In genomic region chr15:56736881-56737707, GRCh38 we compare ENCODE assay signal across 1 cellular context.
TF ChIP-seq lines count a peak whose summit lies in the region.

No MANE protein-coding gene starts in this region.

TF ChIP-seq in K562, 482 proteins besides CTCF, POLR2A, EP300 and RAD21 (continued from another document and continues in another):
- TF ChIP-seq ZBTB40 (IDR thresholded peaks at IDR 0.05) (no peak; the same call in 1 of the 2 replicates), ZBTB40 (CRISPR knock-in tag; IDR thresholded peaks at IDR 0.05) (no peak), HBP1 (CRISPR knock-in tag; IDR thresholded peaks at IDR 0.05) (no peak), SRSF7 (optimal IDR thresholded peaks at IDR 0.05; ENCODE audit: low read depth, low read length) (no peak), CEBPZ (IDR thresholded peaks at IDR 0.05; ENCODE audit: borderline replicate concordance, low read depth, low read length) (no peak), BRD9 (IDR thresholded peaks at IDR 0.05; ENCODE audit: low read depth, partially characterized antibody) (no peak), ZC3H8 (IDR thresholded peaks at IDR 0.05) (no peak), L3MBTL2 (IDR thresholded peaks at IDR 0.05) (0 out of 2 replicates have a peak, but pooled peaks have one; percentile 40), EZH2 (IDR thresholded peaks at IDR 0.05; ENCODE audit: borderline replicate concordance, low read depth, low read length) (no peak), GTF2E2 (tag; IDR thresholded peaks at IDR 0.05) (peak; percentile 79; the same call in 1 of the 2 replicates), ZNF717 (CRISPR knock-in tag; IDR thresholded peaks at IDR 0.05) (no peak), ZNF655 (CRISPR knock-in tag; IDR thresholded peaks at IDR 0.05) (no peak), PHF21A (IDR thresholded peaks at IDR 0.05; ENCODE audit: borderline replicate concordance, low read depth) (no peak), CBX3 (IDR thresholded peaks at IDR 0.05; ENCODE audit: borderline replicate concordance in 1 of 2, low read length in 2 of 2) (no peak), SMAD2 (IDR thresholded peaks at IDR 0.05; ENCODE audit: low read depth, low read length) (no peak), GMEB1 (CRISPR knock-in tag; IDR thresholded peaks at IDR 0.05) (no peak), SP2 (IDR thresholded peaks at IDR 0.05; ENCODE audit: extremely low read depth, low read depth, low read length, poor library complexity, severe bottlenecking) (no peak), MAZ (CRISPR knock-in tag; conservative IDR thresholded peaks at IDR 0.05 in 1 of 2, IDR thresholded peaks at IDR 0.05 in 1 of 2) (peak; percentile 24 to 50; a peak in 2 of 4 replicates), LEF1 (IDR thresholded peaks at IDR 0.05) (peak; percentile 87; the same call in 1 of the 2 replicates), ZNF165 (CRISPR knock-in tag; IDR thresholded peaks at IDR 0.05; ENCODE audit: borderline replicate concordance) (no peak), ZNF561 (CRISPR knock-in tag; conservative IDR thresholded peaks at IDR 0.05) (peak; percentile 33; the same call in 1 of the 2 replicates), PRDM10 (IDR thresholded peaks at IDR 0.05; ENCODE audit: partially characterized antibody) (peak; percentile 82), ZNF639 (CRISPR knock-in tag; conservative IDR thresholded peaks at IDR 0.05 in 1 of 2, IDR thresholded peaks at IDR 0.05 in 1 of 2) (no peak), ZEB2 (IDR thresholded peaks at IDR 0.05) (peak; percentile 81), FOSL1 (tag; conservative IDR thresholded peaks at IDR 0.05) (peak; percentile 93), HINFP (tag; conservative IDR thresholded peaks at IDR 0.05; ENCODE audit: low read depth) (no peak), FOXJ3 (CRISPR knock-in tag; IDR thresholded peaks at IDR 0.05) (no peak)
